Comparison of ENCODE assay signal across 1 cellular context in the genomic region with DNA sequence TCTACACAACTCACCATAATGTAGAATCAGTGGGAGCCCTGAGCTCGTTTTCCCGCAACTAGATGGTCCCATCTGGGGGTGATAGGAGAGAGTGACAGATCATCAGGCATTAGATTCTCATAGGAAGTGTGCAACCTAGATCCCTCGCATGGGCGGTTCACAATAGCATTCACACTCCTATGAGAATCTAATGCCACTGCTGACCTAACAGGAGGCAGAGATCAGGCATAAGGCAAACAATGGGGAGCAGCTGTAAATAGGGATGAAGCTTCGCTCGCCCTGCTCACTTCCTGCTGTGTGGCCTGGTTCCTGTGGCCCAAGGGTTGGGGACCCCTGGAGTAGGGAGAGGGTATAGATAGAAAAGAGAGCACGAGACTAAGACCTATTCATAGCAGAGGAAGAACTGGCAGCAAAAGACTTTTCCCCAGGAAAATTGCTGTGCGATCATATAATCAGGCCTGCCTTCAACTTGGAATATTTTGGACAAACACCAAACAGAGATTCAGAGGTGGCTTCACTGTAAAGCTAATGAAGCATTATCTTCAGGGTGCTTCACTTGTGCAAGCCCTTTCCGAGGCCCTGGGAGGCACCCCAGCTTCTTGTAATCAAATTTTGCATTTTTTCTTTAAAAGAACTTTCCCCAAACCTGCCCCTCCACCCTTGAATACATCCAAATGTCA.
A peak's percentile ranks its signal among the peaks of the same experiment; 100 is the strongest.
TF ChIP-seq lines count a peak whose summit lies in the region.

No MANE protein-coding gene starts in this region.

TF ChIP-seq in HepG2, 621 proteins besides CTCF, POLR2A, EP300 and RAD21 (continued from another document and continues in another):
- no peak for TF ChIP-seq ARNT2 (CRISPR knock-in tag; IDR thresholded peaks at IDR 0.05; ENCODE audit: low read depth)
- peak; percentile 64; the same call in 1 of the 2 replicates for TF ChIP-seq MIER3 (CRISPR knock-in tag; IDR thresholded peaks at IDR 0.05; ENCODE audit: borderline replicate concordance)
- no peak for TF ChIP-seq MAFG (CRISPR knock-in tag; IDR thresholded peaks at IDR 0.05)
- no peak for TF ChIP-seq HNRNPH1 (optimal IDR thresholded peaks at IDR 0.05; ENCODE audit: low read depth, low read length)
- TF ChIP-seq TCF7 (IDR thresholded peaks at IDR 0.05; ENCODE audit: low read depth): no peak
- TF ChIP-seq ZNF558 (CRISPR knock-in tag; IDR thresholded peaks at IDR 0.05; ENCODE audit: borderline replicate concordance): no peak
- TF ChIP-seq MTF2 (CRISPR knock-in tag; IDR thresholded peaks at IDR 0.05; ENCODE audit: borderline replicate concordance): 0 out of 2 replicates have a peak, but pooled peaks have one; percentile 33
- TF ChIP-seq, protein P1, sequence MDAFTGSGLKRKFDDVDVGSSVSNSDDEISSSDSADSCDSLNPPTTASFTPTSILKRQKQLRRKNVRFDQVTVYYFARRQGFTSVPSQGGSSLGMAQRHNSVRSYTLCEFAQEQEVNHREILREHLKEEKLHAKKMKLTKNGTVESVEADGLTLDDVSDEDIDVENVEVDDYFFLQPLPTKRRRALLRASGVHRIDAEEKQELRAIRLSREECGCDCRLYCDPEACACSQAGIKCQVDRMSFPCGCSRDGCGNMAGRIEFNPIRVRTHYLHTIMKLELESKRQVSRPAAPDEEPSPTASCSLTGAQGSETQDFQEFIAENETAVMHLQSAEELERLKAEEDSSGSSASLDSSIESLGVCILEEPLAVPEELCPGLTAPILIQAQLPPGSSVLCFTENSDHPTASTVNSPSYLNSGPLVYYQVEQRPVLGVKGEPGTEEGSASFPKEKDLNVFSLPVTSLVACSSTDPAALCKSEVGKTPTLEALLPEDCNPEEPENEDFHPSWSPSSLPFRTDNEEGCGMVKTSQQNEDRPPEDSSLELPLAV (CRISPR knock-in tag; conservative IDR thresholded peaks at IDR 0.05; ENCODE audit: low read depth): no peak
- TF ChIP-seq ZNF3 (CRISPR knock-in tag; IDR thresholded peaks at IDR 0.05): no peak
- TF ChIP-seq ZNF333 (CRISPR knock-in tag; IDR thresholded peaks at IDR 0.05; ENCODE audit: borderline replicate concordance): no peak
- no peak for TF ChIP-seq ZNF224 (CRISPR knock-in tag; IDR thresholded peaks at IDR 0.05)
- TF ChIP-seq, protein P2, sequence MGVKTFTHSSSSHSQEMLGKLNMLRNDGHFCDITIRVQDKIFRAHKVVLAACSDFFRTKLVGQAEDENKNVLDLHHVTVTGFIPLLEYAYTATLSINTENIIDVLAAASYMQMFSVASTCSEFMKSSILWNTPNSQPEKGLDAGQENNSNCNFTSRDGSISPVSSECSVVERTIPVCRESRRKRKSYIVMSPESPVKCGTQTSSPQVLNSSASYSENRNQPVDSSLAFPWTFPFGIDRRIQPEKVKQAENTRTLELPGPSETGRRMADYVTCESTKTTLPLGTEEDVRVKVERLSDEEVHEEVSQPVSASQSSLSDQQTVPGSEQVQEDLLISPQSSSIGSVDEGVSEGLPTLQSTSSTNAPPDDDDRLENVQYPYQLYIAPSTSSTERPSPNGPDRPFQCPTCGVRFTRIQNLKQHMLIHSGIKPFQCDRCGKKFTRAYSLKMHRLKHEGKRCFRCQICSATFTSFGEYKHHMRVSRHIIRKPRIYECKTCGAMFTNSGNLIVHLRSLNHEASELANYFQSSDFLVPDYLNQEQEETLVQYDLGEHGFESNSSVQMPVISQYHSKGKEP (CRISPR knock-in tag; IDR thresholded peaks at IDR 0.05): no peak
- TF ChIP-seq ZMYM3 (CRISPR knock-in tag; IDR thresholded peaks at IDR 0.05): peak; percentile 80
- TF ChIP-seq, protein P3, sequence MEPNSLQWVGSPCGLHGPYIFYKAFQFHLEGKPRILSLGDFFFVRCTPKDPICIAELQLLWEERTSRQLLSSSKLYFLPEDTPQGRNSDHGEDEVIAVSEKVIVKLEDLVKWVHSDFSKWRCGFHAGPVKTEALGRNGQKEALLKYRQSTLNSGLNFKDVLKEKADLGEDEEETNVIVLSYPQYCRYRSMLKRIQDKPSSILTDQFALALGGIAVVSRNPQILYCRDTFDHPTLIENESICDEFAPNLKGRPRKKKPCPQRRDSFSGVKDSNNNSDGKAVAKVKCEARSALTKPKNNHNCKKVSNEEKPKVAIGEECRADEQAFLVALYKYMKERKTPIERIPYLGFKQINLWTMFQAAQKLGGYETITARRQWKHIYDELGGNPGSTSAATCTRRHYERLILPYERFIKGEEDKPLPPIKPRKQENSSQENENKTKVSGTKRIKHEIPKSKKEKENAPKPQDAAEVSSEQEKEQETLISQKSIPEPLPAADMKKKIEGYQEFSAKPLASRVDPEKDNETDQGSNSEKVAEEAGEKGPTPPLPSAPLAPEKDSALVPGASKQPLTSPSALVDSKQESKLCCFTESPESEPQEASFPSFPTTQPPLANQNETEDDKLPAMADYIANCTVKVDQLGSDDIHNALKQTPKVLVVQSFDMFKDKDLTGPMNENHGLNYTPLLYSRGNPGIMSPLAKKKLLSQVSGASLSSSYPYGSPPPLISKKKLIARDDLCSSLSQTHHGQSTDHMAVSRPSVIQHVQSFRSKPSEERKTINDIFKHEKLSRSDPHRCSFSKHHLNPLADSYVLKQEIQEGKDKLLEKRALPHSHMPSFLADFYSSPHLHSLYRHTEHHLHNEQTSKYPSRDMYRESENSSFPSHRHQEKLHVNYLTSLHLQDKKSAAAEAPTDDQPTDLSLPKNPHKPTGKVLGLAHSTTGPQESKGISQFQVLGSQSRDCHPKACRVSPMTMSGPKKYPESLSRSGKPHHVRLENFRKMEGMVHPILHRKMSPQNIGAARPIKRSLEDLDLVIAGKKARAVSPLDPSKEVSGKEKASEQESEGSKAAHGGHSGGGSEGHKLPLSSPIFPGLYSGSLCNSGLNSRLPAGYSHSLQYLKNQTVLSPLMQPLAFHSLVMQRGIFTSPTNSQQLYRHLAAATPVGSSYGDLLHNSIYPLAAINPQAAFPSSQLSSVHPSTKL (CRISPR knock-in tag; IDR thresholded peaks at IDR 0.05): peak; percentile 53; the same call in 1 of the 2 replicates
- TF ChIP-seq ZNF7 (CRISPR knock-in tag; IDR thresholded peaks at IDR 0.05): no peak
- peak; percentile 65 for TF ChIP-seq HNF4A (CRISPR knock-in tag; IDR thresholded peaks at IDR 0.05)
- no peak for TF ChIP-seq ZNF746 (CRISPR knock-in tag; IDR thresholded peaks at IDR 0.05)
- no peak for TF ChIP-seq GTF2F1 (IDR thresholded peaks at IDR 0.05; ENCODE audit: low read length)
- TF ChIP-seq, protein P4, sequence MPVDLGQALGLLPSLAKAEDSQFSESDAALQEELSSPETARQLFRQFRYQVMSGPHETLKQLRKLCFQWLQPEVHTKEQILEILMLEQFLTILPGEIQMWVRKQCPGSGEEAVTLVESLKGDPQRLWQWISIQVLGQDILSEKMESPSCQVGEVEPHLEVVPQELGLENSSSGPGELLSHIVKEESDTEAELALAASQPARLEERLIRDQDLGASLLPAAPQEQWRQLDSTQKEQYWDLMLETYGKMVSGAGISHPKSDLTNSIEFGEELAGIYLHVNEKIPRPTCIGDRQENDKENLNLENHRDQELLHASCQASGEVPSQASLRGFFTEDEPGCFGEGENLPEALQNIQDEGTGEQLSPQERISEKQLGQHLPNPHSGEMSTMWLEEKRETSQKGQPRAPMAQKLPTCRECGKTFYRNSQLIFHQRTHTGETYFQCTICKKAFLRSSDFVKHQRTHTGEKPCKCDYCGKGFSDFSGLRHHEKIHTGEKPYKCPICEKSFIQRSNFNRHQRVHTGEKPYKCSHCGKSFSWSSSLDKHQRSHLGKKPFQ (CRISPR knock-in tag; IDR thresholded peaks at IDR 0.05; ENCODE audit: insufficient replicate concordance): no peak
- 0 out of 2 replicates have a peak, but pooled peaks have one; percentile 28 for TF ChIP-seq BRCA1 (CRISPR knock-in tag; IDR thresholded peaks at IDR 0.05)
- no peak for TF ChIP-seq CENPX (CRISPR knock-in tag; IDR thresholded peaks at IDR 0.05)
- peak; percentile 24; the same call in 1 of the 2 replicates for TF ChIP-seq POLR2AphosphoS5 (IDR thresholded peaks at IDR 0.05; ENCODE audit: low read depth, low read length)
- TF ChIP-seq, protein P5, sequence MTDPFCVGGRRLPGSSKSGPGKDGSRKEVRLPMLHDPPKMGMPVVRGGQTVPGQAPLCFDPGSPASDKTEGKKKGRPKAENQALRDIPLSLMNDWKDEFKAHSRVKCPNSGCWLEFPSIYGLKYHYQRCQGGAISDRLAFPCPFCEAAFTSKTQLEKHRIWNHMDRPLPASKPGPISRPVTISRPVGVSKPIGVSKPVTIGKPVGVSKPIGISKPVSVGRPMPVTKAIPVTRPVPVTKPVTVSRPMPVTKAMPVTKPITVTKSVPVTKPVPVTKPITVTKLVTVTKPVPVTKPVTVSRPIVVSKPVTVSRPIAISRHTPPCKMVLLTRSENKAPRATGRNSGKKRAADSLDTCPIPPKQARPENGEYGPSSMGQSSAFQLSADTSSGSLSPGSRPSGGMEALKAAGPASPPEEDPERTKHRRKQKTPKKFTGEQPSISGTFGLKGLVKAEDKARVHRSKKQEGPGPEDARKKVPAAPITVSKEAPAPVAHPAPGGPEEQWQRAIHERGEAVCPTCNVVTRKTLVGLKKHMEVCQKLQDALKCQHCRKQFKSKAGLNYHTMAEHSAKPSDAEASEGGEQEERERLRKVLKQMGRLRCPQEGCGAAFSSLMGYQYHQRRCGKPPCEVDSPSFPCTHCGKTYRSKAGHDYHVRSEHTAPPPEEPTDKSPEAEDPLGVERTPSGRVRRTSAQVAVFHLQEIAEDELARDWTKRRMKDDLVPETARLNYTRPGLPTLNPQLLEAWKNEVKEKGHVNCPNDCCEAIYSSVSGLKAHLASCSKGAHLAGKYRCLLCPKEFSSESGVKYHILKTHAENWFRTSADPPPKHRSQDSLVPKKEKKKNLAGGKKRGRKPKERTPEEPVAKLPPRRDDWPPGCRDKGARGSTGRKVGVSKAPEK (CRISPR knock-in tag; IDR thresholded peaks at IDR 0.05; ENCODE audit: borderline replicate concordance): no peak
- peak; percentile 80 for TF ChIP-seq SALL1 (CRISPR knock-in tag; IDR thresholded peaks at IDR 0.05)
- TF ChIP-seq KLF15 (CRISPR knock-in tag; IDR thresholded peaks at IDR 0.05; ENCODE audit: borderline replicate concordance): no peak
- TF ChIP-seq, protein P6, sequence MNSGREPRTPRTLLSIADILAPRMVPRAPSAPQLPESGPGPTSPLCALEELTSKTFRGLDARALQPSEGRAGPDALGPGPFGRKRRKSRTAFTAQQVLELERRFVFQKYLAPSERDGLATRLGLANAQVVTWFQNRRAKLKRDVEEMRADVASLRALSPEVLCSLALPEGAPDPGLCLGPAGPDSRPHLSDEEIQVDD (CRISPR knock-in tag; IDR thresholded peaks at IDR 0.05; ENCODE audit: borderline replicate concordance): no peak
- 0 out of 2 replicates have a peak, but pooled peaks have one; percentile 38 for TF ChIP-seq ZNF709 (CRISPR knock-in tag; IDR thresholded peaks at IDR 0.05)
- no peak for TF ChIP-seq RFXANK (CRISPR knock-in tag; IDR thresholded peaks at IDR 0.05)
- TF ChIP-seq, protein P7, sequence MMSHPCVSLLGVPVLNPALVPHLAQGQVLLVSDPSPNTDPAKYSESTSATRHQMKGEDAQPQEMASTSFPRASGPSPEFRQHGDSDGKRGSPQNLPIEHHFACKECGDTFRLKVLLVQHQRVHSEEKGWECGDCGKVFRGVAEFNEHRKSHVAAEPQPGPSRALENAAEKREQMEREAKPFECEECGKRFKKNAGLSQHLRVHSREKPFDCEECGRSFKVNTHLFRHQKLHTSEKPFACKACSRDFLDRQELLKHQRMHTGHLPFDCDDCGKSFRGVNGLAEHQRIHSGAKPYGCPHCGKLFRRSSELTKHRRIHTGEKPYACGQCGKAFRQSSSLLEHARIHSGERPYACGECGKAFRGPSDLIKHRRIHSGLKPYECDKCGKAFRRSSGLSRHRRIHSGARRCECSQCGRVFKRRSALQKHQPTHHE (CRISPR knock-in tag; IDR thresholded peaks at IDR 0.05; ENCODE audit: borderline replicate concordance): no peak
- 0 out of 2 replicates have a peak, but pooled peaks have one; percentile 17 for TF ChIP-seq ZNF792 (CRISPR knock-in tag; IDR thresholded peaks at IDR 0.05)
- TF ChIP-seq, protein P8, sequence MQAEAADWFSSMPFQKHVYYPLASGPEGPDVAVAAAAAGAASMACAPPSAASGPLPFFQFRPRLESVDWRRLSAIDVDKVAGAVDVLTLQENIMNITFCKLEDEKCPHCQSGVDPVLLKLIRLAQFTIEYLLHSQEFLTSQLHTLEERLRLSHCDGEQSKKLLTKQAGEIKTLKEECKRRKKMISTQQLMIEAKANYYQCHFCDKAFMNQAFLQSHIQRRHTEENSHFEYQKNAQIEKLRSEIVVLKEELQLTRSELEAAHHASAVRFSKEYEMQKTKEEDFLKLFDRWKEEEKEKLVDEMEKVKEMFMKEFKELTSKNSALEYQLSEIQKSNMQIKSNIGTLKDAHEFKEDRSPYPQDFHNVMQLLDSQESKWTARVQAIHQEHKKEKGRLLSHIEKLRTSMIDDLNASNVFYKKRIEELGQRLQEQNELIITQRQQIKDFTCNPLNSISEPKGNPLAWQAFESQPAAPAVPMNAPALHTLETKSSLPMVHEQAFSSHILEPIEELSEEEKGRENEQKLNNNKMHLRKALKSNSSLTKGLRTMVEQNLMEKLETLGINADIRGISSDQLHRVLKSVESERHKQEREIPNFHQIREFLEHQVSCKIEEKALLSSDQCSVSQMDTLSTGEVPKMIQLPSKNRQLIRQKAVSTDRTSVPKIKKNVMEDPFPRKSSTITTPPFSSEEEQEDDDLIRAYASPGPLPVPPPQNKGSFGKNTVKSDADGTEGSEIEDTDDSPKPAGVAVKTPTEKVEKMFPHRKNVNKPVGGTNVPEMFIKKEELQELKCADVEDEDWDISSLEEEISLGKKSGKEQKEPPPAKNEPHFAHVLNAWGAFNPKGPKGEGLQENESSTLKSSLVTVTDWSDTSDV (CRISPR knock-in tag; IDR thresholded peaks at IDR 0.05): no peak
- no peak for TF ChIP-seq ZNF460 (CRISPR knock-in tag; IDR thresholded peaks at IDR 0.05; ENCODE audit: borderline replicate concordance)
- no peak for TF ChIP-seq NFE2L2 (IDR thresholded peaks at IDR 0.05; ENCODE audit: low read length)
- TF ChIP-seq, protein P9, sequence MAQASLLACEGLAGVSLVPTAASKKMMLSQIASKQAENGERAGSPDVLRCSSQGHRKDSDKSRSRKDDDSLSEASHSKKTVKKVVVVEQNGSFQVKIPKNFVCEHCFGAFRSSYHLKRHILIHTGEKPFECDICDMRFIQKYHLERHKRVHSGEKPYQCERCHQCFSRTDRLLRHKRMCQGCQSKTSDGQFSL (CRISPR knock-in tag; IDR thresholded peaks at IDR 0.05): no peak
- TF ChIP-seq, protein P10, sequence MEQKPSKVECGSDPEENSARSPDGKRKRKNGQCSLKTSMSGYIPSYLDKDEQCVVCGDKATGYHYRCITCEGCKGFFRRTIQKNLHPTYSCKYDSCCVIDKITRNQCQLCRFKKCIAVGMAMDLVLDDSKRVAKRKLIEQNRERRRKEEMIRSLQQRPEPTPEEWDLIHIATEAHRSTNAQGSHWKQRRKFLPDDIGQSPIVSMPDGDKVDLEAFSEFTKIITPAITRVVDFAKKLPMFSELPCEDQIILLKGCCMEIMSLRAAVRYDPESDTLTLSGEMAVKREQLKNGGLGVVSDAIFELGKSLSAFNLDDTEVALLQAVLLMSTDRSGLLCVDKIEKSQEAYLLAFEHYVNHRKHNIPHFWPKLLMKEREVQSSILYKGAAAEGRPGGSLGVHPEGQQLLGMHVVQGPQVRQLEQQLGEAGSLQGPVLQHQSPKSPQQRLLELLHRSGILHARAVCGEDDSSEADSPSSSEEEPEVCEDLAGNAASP (CRISPR knock-in tag; IDR thresholded peaks at IDR 0.05; ENCODE audit: borderline replicate concordance): no peak
- TF ChIP-seq, protein P11, sequence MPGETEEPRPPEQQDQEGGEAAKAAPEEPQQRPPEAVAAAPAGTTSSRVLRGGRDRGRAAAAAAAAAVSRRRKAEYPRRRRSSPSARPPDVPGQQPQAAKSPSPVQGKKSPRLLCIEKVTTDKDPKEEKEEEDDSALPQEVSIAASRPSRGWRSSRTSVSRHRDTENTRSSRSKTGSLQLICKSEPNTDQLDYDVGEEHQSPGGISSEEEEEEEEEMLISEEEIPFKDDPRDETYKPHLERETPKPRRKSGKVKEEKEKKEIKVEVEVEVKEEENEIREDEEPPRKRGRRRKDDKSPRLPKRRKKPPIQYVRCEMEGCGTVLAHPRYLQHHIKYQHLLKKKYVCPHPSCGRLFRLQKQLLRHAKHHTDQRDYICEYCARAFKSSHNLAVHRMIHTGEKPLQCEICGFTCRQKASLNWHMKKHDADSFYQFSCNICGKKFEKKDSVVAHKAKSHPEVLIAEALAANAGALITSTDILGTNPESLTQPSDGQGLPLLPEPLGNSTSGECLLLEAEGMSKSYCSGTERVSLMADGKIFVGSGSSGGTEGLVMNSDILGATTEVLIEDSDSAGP (CRISPR knock-in tag; IDR thresholded peaks at IDR 0.05; ENCODE audit: borderline replicate concordance): no peak
